ENCODE assay signal across 8 cellular contexts in the genomic region with DNA sequence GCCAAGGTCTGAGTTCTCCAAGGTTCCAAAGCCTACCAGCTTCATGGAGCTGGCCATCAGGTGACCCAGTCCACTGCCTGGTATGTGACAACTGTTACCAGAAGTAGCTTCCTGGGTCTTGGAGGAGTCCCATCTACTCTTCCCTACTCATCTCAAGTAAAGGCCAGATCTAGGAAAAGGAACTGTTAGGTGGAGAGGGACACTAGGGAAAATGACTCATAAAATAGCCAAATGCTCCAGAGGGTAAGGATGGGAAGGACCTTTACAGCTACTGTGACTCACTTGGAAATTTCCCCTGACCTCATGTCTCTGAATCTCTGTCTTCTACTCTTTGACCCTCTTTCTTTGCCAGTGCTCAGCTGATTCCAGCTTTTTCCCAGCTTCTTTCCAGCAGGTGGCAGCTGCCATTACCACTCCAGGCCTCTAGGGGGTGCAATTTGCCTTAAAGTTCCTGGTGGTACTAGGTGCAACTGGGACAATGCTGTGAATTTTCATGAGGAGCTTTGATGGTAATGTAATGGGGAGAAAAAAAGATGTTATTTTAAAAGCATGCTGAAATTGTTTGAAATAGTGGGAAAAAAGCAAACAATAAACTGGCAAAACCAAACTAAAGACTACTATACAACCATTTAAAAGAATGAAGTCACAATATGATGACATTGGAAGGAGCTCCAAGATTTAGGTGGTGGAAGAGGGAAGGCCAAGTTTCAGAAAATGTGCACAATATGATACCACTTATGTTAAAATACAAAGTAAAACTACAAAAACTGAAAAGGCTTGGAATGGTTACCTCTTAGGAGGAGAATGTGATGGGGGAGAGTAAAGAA. TPM values are rescaled to one million over a fixed set of nuclear protein-coding genes. Genes with fewer than 3 reads are reported as not detected.
DNase-seq lines count a peak whose midpoint lies in the region; ATAC-seq, FAIRE-seq and TF ChIP-seq lines count a peak whose summit lies in the region.

No MANE protein-coding gene starts in this region.

- H3K4me1 ChIP-seq in ascending aorta (no peaks in the 10 kb centered on the region), right atrium auricular region (no peaks in the 10 kb centered on the region)

- H3K9ac ChIP-seq in SK-N-MC (ENCODE audit: insufficient read length): no peak overlapping the region

- H3K36me3 ChIP-seq in SK-N-MC (ENCODE audit: insufficient read depth, low read length) (peaks cover 4% of the 10 kb centered on the region; the same call in 1 of the 2 replicates), ascending aorta (peaks cover 45 to 63% of the 10 kb centered on the region in 2 donors), right atrium auricular region (peaks cover 63% of the 10 kb centered on the region)

- peak; percentile 79 to 96 (median 95) for TF ChIP-seq CTCF in ascending aorta (IDR thresholded peaks at IDR 0.05)
- peak; percentile 90 to 96 for TF ChIP-seq CTCF in right atrium auricular region (IDR thresholded peaks at IDR 0.05)

- H3K4me3 ChIP-seq in SK-N-MC: no peak overlapping the region
- no peak overlapping the region for H3K4me3 ChIP-seq in ascending aorta
- H3K4me3 ChIP-seq in right atrium auricular region: no peak overlapping the region

- H3K9me3 ChIP-seq in SK-N-MC (ENCODE audit: low read depth, low read length): no peaks in the 10 kb centered on the region
- no peaks in the 10 kb centered on the region for H3K9me3 ChIP-seq in ascending aorta
- no peaks in the 10 kb centered on the region for H3K9me3 ChIP-seq in right atrium auricular region

- ATAC-seq in sciatic nerve: peak; percentile 71
- ATAC-seq in HG03159 (IDR thresholded peaks at IDR 0.05; ENCODE audit: unreplicated experiment): no peak
- no peak for ATAC-seq in HG02973 (IDR thresholded peaks at IDR 0.05; ENCODE audit: unreplicated experiment)

- no peaks in the 10 kb centered on the region for H3K27me3 ChIP-seq in ascending aorta
- no peaks in the 10 kb centered on the region for H3K27me3 ChIP-seq in right atrium auricular region

- no peak overlapping the region for H3K27ac ChIP-seq in SK-N-MC
- no peak overlapping the region for H3K27ac ChIP-seq in ascending aorta
- no peak overlapping the region for H3K27ac ChIP-seq in right atrium auricular region

- intact Hi-C loops in ascending aorta (cut with DNase I): loop anchor here (1.0 to 2.0 kb wide), 3 partner anchors 97 to 187 kb away; no protein-coding TSS in a partner anchor
- intact Hi-C loops in sciatic nerve (cut with DNase I): loop anchor here (5.0 to 10.0 kb wide), 2 partner anchors 144 to 301 kb away; no protein-coding TSS in a partner anchor

- FAIRE-seq in G401.6 (lab: Jason Lieb, UNC): peak; percentile 91

- peak; percentile 75 for DNase-seq in M059J (ENCODE audit: low read depth)
- DNase-seq in SK-N-MC (ENCODE audit: low read depth, low spot score): peak; percentile 32
- DNase-seq in ascending aorta (ENCODE audit: low spot score in 2 of 2): peak in 1 of 2 donors; percentile 81
- peak; percentile 84 for DNase-seq in right atrium auricular region (ENCODE audit: low spot score)
- peak; percentile 82 for DNase-seq in sciatic nerve (ENCODE audit: low spot score)

RNA-seq across cellular contexts. Expression of gene MYORG, which starts 27.1 kb away (rescaled TPM):
- total RNA-seq in M059J (2014; rRNA removed; shearing (Covaris generic)): 1.5 and 3.6 TPM in 2 replicates
- total RNA-seq in ascending aorta (11.0 TPM), right atrium auricular region (1 to 10 TPM; 5.4 to 7.4 TPM), sciatic nerve (6.6 TPM)

RNA-seq across cellular contexts. Expression of gene FAM219A, which starts 54.6 kb away (rescaled TPM):
- total RNA-seq in M059J (2014; rRNA removed; shearing (Covaris generic)): 14.6 and 31.1 TPM in 2 replicates
- total RNA-seq in ascending aorta: 26.8 TPM
- total RNA-seq in right atrium auricular region: 10 to 100 TPM; 10.5 to 19.9 TPM
- 29.8 TPM for total RNA-seq in sciatic nerve

RNA-seq across cellular contexts. Expression of gene DNAI1, which starts 54.8 kb away (rescaled TPM):
- not detected in 2 replicates for total RNA-seq in M059J (2014; rRNA removed; shearing (Covaris generic))
- total RNA-seq in ascending aorta (not detected), right atrium auricular region (not detected), sciatic nerve (0.58 TPM)
